ENCODE assay signal across 6 cellular contexts in the genomic region with DNA sequence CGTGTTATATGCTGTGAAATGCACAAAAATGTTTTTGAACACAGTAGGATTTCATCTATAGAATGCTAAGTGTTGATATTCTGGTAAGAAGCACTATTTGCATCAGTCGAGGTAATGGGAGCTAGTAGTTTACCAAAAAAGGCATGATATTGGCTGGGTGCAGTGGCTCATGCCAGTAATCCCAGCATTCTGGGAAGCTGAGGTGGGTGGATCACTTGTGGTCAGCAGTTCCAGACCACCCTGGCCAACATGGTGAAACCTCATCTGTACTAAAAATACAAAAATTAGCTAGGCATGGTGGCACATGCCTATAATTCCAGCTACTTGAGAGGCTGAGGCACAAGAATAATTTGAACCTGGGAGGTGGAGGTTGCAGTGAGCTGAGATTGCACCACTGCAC.
DNase-seq lines count a peak whose midpoint lies in the region; ATAC-seq, FAIRE-seq and TF ChIP-seq lines count a peak whose summit lies in the region.
"Not testable (repeated sequence)": the region's sequence is repeated elsewhere in the genome, so short reads cannot be mapped to it uniquely, and the experiment has no call there.

No MANE protein-coding gene starts in this region.

- not testable (repeated sequence) for H2BK20ac ChIP-seq in H1 (ENCODE audit: low read length)

- not testable (repeated sequence) for TF ChIP-seq POLR2A in H1 (IDR thresholded peaks at IDR 0.05; ENCODE audit: control extremely low read depth in 1 of 2, low read depth in 2 of 2, low read length in 2 of 2)

- H2BK15ac ChIP-seq in H1 (ENCODE audit: low read length), result not testable (repeated sequence)

- not testable (repeated sequence) for H3K9me3 Mint-ChIP-seq in GM23338, WTC11

- not testable (repeated sequence) for H3K4me3 ChIP-seq in GM23338; HUES6 (ENCODE audit: low read depth, low read length); H1 (ENCODE audit: extremely low read depth in 1 of 4, insufficient read depth in 2 of 4, low read depth in 3 of 4, low read length in 4 of 4); iPS-20b (ENCODE audit: low read length)

- H4K5ac ChIP-seq in H1 (ENCODE audit: insufficient read length, low read depth, low read length), result not testable (repeated sequence)

- H3K14ac ChIP-seq in H1 (ENCODE audit: insufficient read length), result not testable (repeated sequence)

- peak overlapping the region; percentile 54 for H3K23ac ChIP-seq in H1 (ENCODE audit: insufficient read length)

- FAIRE-seq in H1 (lab: Jason Lieb, UNC), result not testable (repeated sequence)

- CTCF ChIA-PET in WTC11 (lab: Charles Lee), result not testable (repeated sequence)
- CTCF ChIA-PET in H1 (lab: Charles Lee; ENCODE audit: partially characterized antibody), result interaction anchor here (0.7 to 1.6 kb wide), 4 partner anchors 21 to 369 kb away, joined by 3 to 5 read pairs (median 4); no protein-coding TSS in a partner anchor

- H3K4me2 ChIP-seq in GM23338, result peak overlapping the region; percentile 56
- H3K4me2 ChIP-seq in H1 (ENCODE audit: insufficient read depth in 1 of 2, low read depth in 2 of 2, low read length in 2 of 2), result peak overlapping the region in 1 of 2 experiments; percentile 55; a peak in 1 of 4 replicates

- H3K56ac ChIP-seq in H1 (replicated peaks; ENCODE audit: insufficient read length, low read depth, low read length), result peak overlapping the region; percentile 39

- peak overlapping the region; percentile 11; the same call in 1 of the 2 replicates for H3K18ac ChIP-seq in H1 (ENCODE audit: extremely low read depth, low read length)

- not testable (repeated sequence) for H3K27me3 Mint-ChIP-seq in GM23338 (ENCODE audit: insufficient read depth, low read depth, poor library complexity)
- peaks cover 34% of the 10 kb centered on the region for H3K27me3 Mint-ChIP-seq in WTC11 (ENCODE audit: low read depth)

- not testable (repeated sequence) for H3K79me2 ChIP-seq in GM23338 (replicated peaks; ENCODE audit: insufficient read depth); H1 (ENCODE audit: control insufficient read depth in 1 of 2, insufficient read depth in 2 of 2, low read length in 2 of 2)

- H2AFZ ChIP-seq in GM23338; H1 (ENCODE audit: low read length): not testable (repeated sequence)

- ATAC-seq in GM23338 (peak; percentile 36), WTC11 (peak; percentile 33; the same call in 1 of the 2 replicates)

- H3K9ac ChIP-seq in HUES6 (ENCODE audit: low read length); H1 (replicated peaks in 1 of 4; ENCODE audit: extremely low read depth in 1 of 4, low read depth in 3 of 4, low read length in 3 of 4): not testable (repeated sequence)
- H3K9ac ChIP-seq in iPS-20b (ENCODE audit: low read depth, low read length), result peak overlapping the region; percentile 45; the same call in 1 of the 2 replicates

- H4K8ac ChIP-seq in H1 (ENCODE audit: extremely low read depth, insufficient read depth, low read length), result not testable (repeated sequence)

- not testable (repeated sequence) for H2AK5ac ChIP-seq in H1 (ENCODE audit: low read depth, low read length)

- peak overlapping the region; percentile 45; the same call in 1 of the 2 replicates for H2BK5ac ChIP-seq in H1 (ENCODE audit: low read depth, low read length)

- not testable (repeated sequence) for H3K36me3 ChIP-seq in GM23338 (ENCODE audit: insufficient read depth); HUES6 (ENCODE audit: control insufficient read depth, insufficient read depth, low read length); H1 (ENCODE audit: control insufficient read depth in 2 of 4, insufficient read depth in 4 of 4, low read length in 3 of 4); iPS-20b (ENCODE audit: insufficient read depth, low read depth, low read length)

- H3K36me3 Mint-ChIP-seq in GM23338 (ENCODE audit: low read depth); WTC11: not testable (repeated sequence)

- H3K27ac Mint-ChIP-seq in GM23338 (peak overlapping the region; percentile 91), WTC11 (peak overlapping the region; percentile 68; the same call in 1 of the 2 replicates)

- TF ChIP-seq CTCF in GM23338 (conservative IDR thresholded peaks at IDR 0.05; ENCODE audit: low read depth in 2 of 2); WTC11 (IDR thresholded peaks at IDR 0.05); H1 (IDR thresholded peaks at IDR 0.05; ENCODE audit: control extremely low read depth in 1 of 3, insufficient read depth in 1 of 3, low read depth in 1 of 3, low read length in 3 of 3): not testable (repeated sequence)

- H4K91ac ChIP-seq in H1 (replicated peaks; ENCODE audit: insufficient read length, low read length), result not testable (repeated sequence)

- WGBS in H1 (ENCODE audit: extremely low coverage in 1 of 2, insufficient coverage in 1 of 2, insufficient read length in 1 of 2, insufficient replicate concordance in 2 of 2, low coverage in 1 of 2, low lambda C conversion rate in 2 of 2, missing lambda C conversion rate in 1 of 2), 2 experiments, result 58% methylated on average over 2 of the region's 2 CpGs; no CpG with 5 or more reads in 1 of the 2 experiments

- H2BK12ac ChIP-seq in H1 (ENCODE audit: low read depth, low read length), result peak overlapping the region; percentile 69

- not testable (repeated sequence) for H3K27me3 ChIP-seq in GM23338 (ENCODE audit: insufficient read depth); H1 (replicated peaks in 1 of 4; ENCODE audit: control insufficient read depth in 3 of 4, extremely low read depth in 1 of 4, insufficient read depth in 3 of 4, low read length in 3 of 4); iPS-20b (ENCODE audit: insufficient read depth, low read length)
- peaks cover 18% of the 10 kb centered on the region for H3K27me3 ChIP-seq in HUES6 (ENCODE audit: control insufficient read depth, insufficient read depth, low read length)

- H3K27ac ChIP-seq in GM23338 (ENCODE audit: low read depth) (peak overlapping the region; percentile 86; the same call in 1 of the 2 replicates), HUES6 (ENCODE audit: low read depth, low read length) (0 out of 2 replicates have a peak overlapping the region, but pooled peaks have one; percentile 47), iPS-20b (ENCODE audit: low read length) (peak overlapping the region; percentile 5)
- H3K27ac ChIP-seq in H1 (ENCODE audit: low read depth, low read length), result not testable (repeated sequence)

- TF ChIP-seq EP300 in H1 (IDR thresholded peaks at IDR 0.05; ENCODE audit: borderline replicate concordance in 1 of 2, low read depth in 2 of 2, low read length in 2 of 2), result not testable (repeated sequence)

- H3K4me1 ChIP-seq in GM23338 (ENCODE audit: insufficient read depth), result peaks cover 59% of the 10 kb centered on the region
- H3K4me1 ChIP-seq in HUES6 (ENCODE audit: control insufficient read depth, insufficient read depth, low read length), result peaks cover 57% of the 10 kb centered on the region
- H3K4me1 ChIP-seq in H1 (replicated peaks in 1 of 4; ENCODE audit: control insufficient read depth in 3 of 4, insufficient read depth in 4 of 4, low read length in 3 of 4), result peaks cover 7 to 25% (median 15%) of the 10 kb centered on the region in 4 experiments
- peaks cover 49% of the 10 kb centered on the region; the same call in 1 of the 2 replicates for H3K4me1 ChIP-seq in iPS-20b (ENCODE audit: insufficient read depth, low read length)

- H3F3A ChIP-seq in GM23338 (replicated peaks; ENCODE audit: low read depth), result not testable (repeated sequence)

- H4K20me1 ChIP-seq in GM23338 (replicated peaks; ENCODE audit: insufficient read depth); H1 (replicated peaks in 1 of 2; ENCODE audit: control insufficient read depth in 1 of 2, insufficient read depth in 2 of 2, low read length in 2 of 2): not testable (repeated sequence)

- H2BK120ac ChIP-seq in H1 (replicated peaks; ENCODE audit: low read depth, low read length), result peak overlapping the region; percentile 96

- H3K4me1 Mint-ChIP-seq in GM23338 (peaks cover 65% of the 10 kb centered on the region), WTC11 (peaks cover 72% of the 10 kb centered on the region)

- POLR2A ChIA-PET in WTC11 (lab: Charles Lee), result interaction anchor here (0.6 kb wide), 1 partner anchor 159 kb away, joined by 4 read pairs; no protein-coding TSS in a partner anchor
- POLR2A ChIA-PET in H1 (lab: Charles Lee; ENCODE audit: partially characterized antibody), result not testable (repeated sequence)

- H3K4me3 Mint-ChIP-seq in GM23338, result not testable (repeated sequence)
- H3K4me3 Mint-ChIP-seq in WTC11, result peak overlapping the region; percentile 18

- not testable (repeated sequence) for H3K23me2 ChIP-seq in H1 (ENCODE audit: low read depth, low read length)

- not testable (repeated sequence) for TF ChIP-seq RAD21 in H1 (IDR thresholded peaks at IDR 0.05 in 1 of 2, conservative IDR thresholded peaks at IDR 0.05 in 1 of 2; ENCODE audit: low read depth in 2 of 2, low read length in 2 of 2)

- not testable (repeated sequence) for DNase-seq in GM23338 (ENCODE audit: low spot score); WTC11 (ENCODE audit: low spot score); H1 (ENCODE audit: low read depth in 1 of 2, low spot score in 2 of 2)
- peak; percentile 58 for DNase-seq in renal cortical epithelial cell (ENCODE audit: low read depth)

- H3K9me3 ChIP-seq in HUES6 (ENCODE audit: control insufficient read depth, insufficient read depth, low read depth, low read length); H1 (ENCODE audit: insufficient read depth in 2 of 2, low read depth in 1 of 2, low read length in 1 of 2); iPS-20b (ENCODE audit: insufficient read depth, low read depth, low read length): not testable (repeated sequence)

- not testable (repeated sequence) for H3K9me2 ChIP-seq in GM23338 (ENCODE audit: insufficient read depth)

- H3K79me1 ChIP-seq in H1 (ENCODE audit: low read depth, low read length), result not testable (repeated sequence)

- not testable (repeated sequence) for H3K4ac ChIP-seq in H1 (replicated peaks; ENCODE audit: insufficient read length, low read depth, low read length)

TF ChIP-seq in H1, 55 proteins besides CTCF, POLR2A, EP300 and RAD21:
- peak; percentile 57; the same call in 1 of the 2 replicates for TF ChIP-seq SRF (IDR thresholded peaks at IDR 0.05; ENCODE audit: low read depth, low read length)
